8 cellular contexts compared by ENCODE assay signal in genomic region chr11:69674886-69675714, GRCh38. TPM values are rescaled to one million over a fixed set of nuclear protein-coding genes. Genes with fewer than 3 reads are reported as not detected.
DNase-seq lines count a peak whose midpoint lies in the region; ATAC-seq and TF ChIP-seq lines count a peak whose summit lies in the region.

Gene LTO1, minus strand, starts transcription at chr11:69675353. Its CDS starts 114 bp downstream, at chr11:69675239.

- peak within 1 kb of the TSS; percentile 95 for H3K27ac Mint-ChIP-seq in activated T-helper 17 cell treated with anti-CD3 and anti-CD28 coated beads, Interleukin-2, amount 50 U/mL, for 72 hours
- H3K27ac Mint-ChIP-seq in naive thymus-derived CD4-positive, alpha-beta T cell: peak within 1 kb of the TSS; percentile 82 to 95 (median 92)
- H3K27ac Mint-ChIP-seq in stimulated activated memory B cell treated with anti-CD40 and anti-IgM and Interleukin-4, amounts not matched to agents 10 μg/mL and 1 μg/mL and 100 μg/mL, for 72 hours: peak within 1 kb of the TSS; percentile 94

- H3K9me2 ChIP-seq in GM23248 (ENCODE audit: insufficient read depth): no peaks in the 10 kb centered on the region

- WGBS in GM23248 (ENCODE audit: low coverage in 1 of 2, low lambda C conversion rate in 2 of 2, missing lambda C conversion rate in 2 of 2), 2 experiments: 1 to 4% methylated on average over 59 to 65 of the region's 72 CpGs

- H3K4me3 ChIP-seq in GM23248: peak within 1 kb of the TSS; percentile 98
- H3K4me3 ChIP-seq in fibroblast of lung (replicated peaks in 1 of 4; ENCODE audit: control extremely low read depth in 1 of 4, insufficient read depth in 1 of 4, low read depth in 3 of 4, low read length in 4 of 4): peak within 1 kb of the TSS; percentile 76 to 100 (median 96)
- peak within 1 kb of the TSS; percentile 75 for H3K4me3 ChIP-seq in naive thymus-derived CD4-positive, alpha-beta T cell (ENCODE audit: low read length)

- POLR2A ChIA-PET in RWPE1 (lab: Yijun Ruan, JAX; ENCODE audit: low non-redundant PET): no interaction called here
- POLR2A ChIA-PET in naive thymus-derived CD4-positive, alpha-beta T cell (lab: Charles Lee): interaction anchor here (0.6 to 1.8 kb wide), 6 partner anchors 11 to 596 kb away, joined by 3 to 5 read pairs (median 3); partner anchors contain the start of gene FADD

- H3K9ac ChIP-seq in GM23248 (peak within 1 kb of the TSS; percentile 99), fibroblast of lung (ENCODE audit: insufficient read depth, low read length) (peak within 1 kb of the TSS; percentile 99)

- peak; percentile 90 for DNase-seq in DMS79 treated with DMSO at 0.1 percent for 48 hours (lab: John Stamatoyannopoulos, UW)
- peak; percentile 97 for DNase-seq in GM23248
- DNase-seq in LHCN-M2 (ENCODE audit: low read depth): peak; percentile 90
- DNase-seq in RWPE1 (ENCODE audit: low spot score): peak; percentile 96
- DNase-seq in fibroblast of lung (ENCODE audit: low read depth in 2 of 2): peak; percentile 92 to 97
- DNase-seq in naive thymus-derived CD4-positive, alpha-beta T cell: peak; percentile 90 to 97 (median 93)

- in situ Hi-C loops in GM23248 (cut with MboI): no loop called here

- no peaks in the 10 kb centered on the region for H3K27me3 ChIP-seq in GM23248 (replicated peaks; ENCODE audit: insufficient read depth)
- no peaks in the 10 kb centered on the region for H3K27me3 ChIP-seq in fibroblast of lung (ENCODE audit: control insufficient read depth, insufficient read depth, low read length)
- H3K27me3 ChIP-seq in naive thymus-derived CD4-positive, alpha-beta T cell (ENCODE audit: control insufficient read depth in 2 of 2, insufficient read depth in 2 of 2, low read length in 2 of 2): no peaks in the 10 kb centered on the region

- H3F3A ChIP-seq in GM23248 (ENCODE audit: insufficient read depth): peaks cover 24% of the 10 kb centered on the region

- CTCF ChIA-PET in RWPE1 (lab: Yijun Ruan, JAX): interaction anchor here (0.5 to 2.0 kb wide), 5 partner anchors 32 to 574 kb away, joined by 3 to 12 read pairs (median 3); no protein-coding TSS in a partner anchor
- CTCF ChIA-PET in naive thymus-derived CD4-positive, alpha-beta T cell (lab: Charles Lee): interaction anchor here (0.6 to 0.7 kb wide), 2 partner anchors 123 to 1147 kb away, joined by 6 to 7 read pairs; no protein-coding TSS in a partner anchor

- H3K27ac ChIP-seq in GM23248 (peak within 1 kb of the TSS; percentile 98), RWPE1 (peak within 1 kb of the TSS; percentile 87), fibroblast of lung (ENCODE audit: insufficient read depth, low read length) (peak within 1 kb of the TSS; percentile 99)
- peak within 1 kb of the TSS; percentile 85 for H3K27ac ChIP-seq in naive thymus-derived CD4-positive, alpha-beta T cell (ENCODE audit: low read depth, low read length)

- peak within 1 kb of the TSS; percentile 92 for H3K4me3 Mint-ChIP-seq in activated T-helper 17 cell treated with anti-CD3 and anti-CD28 coated beads, Interleukin-2, amount 50 U/mL, for 72 hours
- H3K4me3 Mint-ChIP-seq in naive thymus-derived CD4-positive, alpha-beta T cell: peak within 1 kb of the TSS; percentile 91 to 97 (median 94)
- H3K4me3 Mint-ChIP-seq in stimulated activated memory B cell treated with anti-CD40 and anti-IgM and Interleukin-4, amounts not matched to agents 10 μg/mL and 1 μg/mL and 100 μg/mL, for 72 hours: peak within 1 kb of the TSS; percentile 99

- H3K36me3 Mint-ChIP-seq in activated T-helper 17 cell treated with anti-CD3 and anti-CD28 coated beads, Interleukin-2, amount 50 U/mL, for 72 hours (ENCODE audit: low read depth): peaks cover 41% of the 10 kb centered on the region
- H3K36me3 Mint-ChIP-seq in naive thymus-derived CD4-positive, alpha-beta T cell: peaks cover 0 to 5% (median 0%) of the 10 kb centered on the region in 5 donors
- H3K36me3 Mint-ChIP-seq in stimulated activated memory B cell treated with anti-CD40 and anti-IgM and Interleukin-4, amounts not matched to agents 10 μg/mL and 1 μg/mL and 100 μg/mL, for 72 hours: peaks cover 23% of the 10 kb centered on the region

- TF ChIP-seq CTCF in RWPE1 (conservative IDR thresholded peaks at IDR 0.05; ENCODE audit: low read depth) (no peak), fibroblast of lung (conservative IDR thresholded peaks at IDR 0.05 in 1 of 2, IDR thresholded peaks at IDR 0.05 in 1 of 2; ENCODE audit: low read depth in 1 of 2, low read length in 2 of 2) (no peak)

- intact Hi-C loops in naive thymus-derived CD4-positive, alpha-beta T cell (cut with micrococcal nuclease): loop anchor here (1.0 to 10.0 kb wide), 8 partner anchors 527 to 1780 kb away; partner anchors contain the start of genes FADD (in 2 of the 2), TPCN2 (in 2 of the 2), DHCR7 (in 1 of the 2) and IGHMBP2 (in 1 of the 2)

- peak; percentile 98 for ATAC-seq in activated T-helper 17 cell treated with anti-CD3 and anti-CD28 coated beads, Interleukin-2, amount 50 U/mL, for 72 hours (replicated peaks)
- peak; percentile 98 for ATAC-seq in naive thymus-derived CD4-positive, alpha-beta T cell
- peak; percentile 98 for ATAC-seq in stimulated activated memory B cell treated with anti-CD40 and anti-IgM and Interleukin-4, amounts not matched to agents 10 μg/mL and 1 μg/mL and 100 μg/mL, for 72 hours

- H3K36me3 ChIP-seq in GM23248 (ENCODE audit: low read depth) (no peaks in the 10 kb centered on the region), fibroblast of lung (ENCODE audit: control insufficient read depth, insufficient read depth, low read length) (no peaks in the 10 kb centered on the region)
- H3K36me3 ChIP-seq in naive thymus-derived CD4-positive, alpha-beta T cell (ENCODE audit: control insufficient read depth in 2 of 3, insufficient read depth in 3 of 3, low read length in 3 of 3): peaks cover 0 to 28% (median 6%) of the 10 kb centered on the region in 3 experiments

- H2AFZ ChIP-seq in GM23248 (peak within 1 kb of the TSS; percentile 97), fibroblast of lung (ENCODE audit: low read length) (peak within 1 kb of the TSS; percentile 85)

- peaks cover 5% of the 10 kb centered on the region for H3K4me1 Mint-ChIP-seq in activated T-helper 17 cell treated with anti-CD3 and anti-CD28 coated beads, Interleukin-2, amount 50 U/mL, for 72 hours
- peaks cover 22 to 43% (median 31%) of the 10 kb centered on the region in 7 donors for H3K4me1 Mint-ChIP-seq in naive thymus-derived CD4-positive, alpha-beta T cell
- peaks cover 44% of the 10 kb centered on the region for H3K4me1 Mint-ChIP-seq in stimulated activated memory B cell treated with anti-CD40 and anti-IgM and Interleukin-4, amounts not matched to agents 10 μg/mL and 1 μg/mL and 100 μg/mL, for 72 hours

- H3K4me2 ChIP-seq in GM23248 (ENCODE audit: unreplicated experiment) (peak within 1 kb of the TSS; percentile 98), fibroblast of lung (ENCODE audit: extremely low read depth, insufficient read depth, low read length) (peak within 1 kb of the TSS; percentile 99)

- H3K27me3 Mint-ChIP-seq in activated T-helper 17 cell treated with anti-CD3 and anti-CD28 coated beads, Interleukin-2, amount 50 U/mL, for 72 hours: no peaks in the 10 kb centered on the region
- H3K27me3 Mint-ChIP-seq in naive thymus-derived CD4-positive, alpha-beta T cell: peaks cover 0 to 13% (median 0%) of the 10 kb centered on the region in 5 donors
- H3K27me3 Mint-ChIP-seq in stimulated activated memory B cell treated with anti-CD40 and anti-IgM and Interleukin-4, amounts not matched to agents 10 μg/mL and 1 μg/mL and 100 μg/mL, for 72 hours: no peaks in the 10 kb centered on the region

- H3K9me3 ChIP-seq in GM23248 (ENCODE audit: low read depth) (no peaks in the 10 kb centered on the region), fibroblast of lung (ENCODE audit: control insufficient read depth, insufficient read depth, low read depth, low read length) (no peaks in the 10 kb centered on the region)
- H3K9me3 ChIP-seq in naive thymus-derived CD4-positive, alpha-beta T cell (ENCODE audit: control insufficient read depth in 2 of 3, low read length in 3 of 3): no peaks in the 10 kb centered on the region

- H3K4me1 ChIP-seq in GM23248 (ENCODE audit: insufficient read depth) (peaks cover 13% of the 10 kb centered on the region), fibroblast of lung (ENCODE audit: control insufficient read depth, extremely low read depth, insufficient read depth, low read length) (peaks cover 7% of the 10 kb centered on the region)
- peaks cover 15 to 19% of the 10 kb centered on the region in 2 donors for H3K4me1 ChIP-seq in naive thymus-derived CD4-positive, alpha-beta T cell (ENCODE audit: control insufficient read depth in 2 of 2, insufficient read depth in 2 of 2, low read length in 2 of 2)

- H4K20me1 ChIP-seq in GM23248 (ENCODE audit: insufficient read depth): no peaks in the 10 kb centered on the region
- H4K20me1 ChIP-seq in fibroblast of lung (ENCODE audit: control insufficient read depth, extremely low read depth, insufficient read depth, low read length): no peaks in the 10 kb centered on the region

- H3K79me2 ChIP-seq in GM23248 (ENCODE audit: insufficient read depth) (peaks cover 34% of the 10 kb centered on the region), fibroblast of lung (ENCODE audit: control insufficient read depth, insufficient read depth, low read length) (peaks cover 27% of the 10 kb centered on the region)

- no peaks in the 10 kb centered on the region for H3K9me3 Mint-ChIP-seq in activated T-helper 17 cell treated with anti-CD3 and anti-CD28 coated beads, Interleukin-2, amount 50 U/mL, for 72 hours
- no peaks in the 10 kb centered on the region for H3K9me3 Mint-ChIP-seq in naive thymus-derived CD4-positive, alpha-beta T cell
- H3K9me3 Mint-ChIP-seq in stimulated activated memory B cell treated with anti-CD40 and anti-IgM and Interleukin-4, amounts not matched to agents 10 μg/mL and 1 μg/mL and 100 μg/mL, for 72 hours: no peaks in the 10 kb centered on the region

RNA-seq across cellular contexts. Expression of gene LTO1, which starts in this region (rescaled TPM):
- 20.6 and 37.3 TPM in 2 replicates for total RNA-seq in GM23248 (2014; rRNA removed; shearing (Covaris generic))
- polyA plus RNA-seq in GM23248 (2016; fragmentation: Nextera tagmentation; extraction: Ambion mirVana) (25.5 and 26.2 TPM in 2 replicates), fibroblast of lung (18.1 and 19.5 TPM in 2 replicates)
- total RNA-seq in LHCN-M2 (2014; rRNA removed) (16.8 and 21.9 TPM in 2 replicates), fibroblast of lung (20.3 and 25.4 TPM in 2 replicates)
- polyA plus RNA-seq in LHCN-M2 (2012): 17.9 TPM
- 10 to 100 TPM; 20.4 to 25.6 TPM for total RNA-seq in activated T-helper 17 cell treated with anti-CD3 and anti-CD28 coated beads, Interleukin-2, amount 50 U/mL, for 72 hours
- polyA plus RNA-seq in fibroblast of lung (2012): 14.2 and 15.0 TPM in 2 replicates
- polyA minus RNA-seq in fibroblast of lung (ENCODE audit: low replicate concordance): 4.1 and 5.0 TPM in 2 replicates
- total RNA-seq in naive thymus-derived CD4-positive, alpha-beta T cell: 10 to 100 TPM; 32.8 to 75.6 (median 55.1) TPM
- 10 to 100 TPM; 19.1 to 21.3 TPM for polyA plus RNA-seq in naive thymus-derived CD4-positive, alpha-beta T cell

Comparison
In these comparisons a context has a peak if more than half of its experiments do, and no peak if none do; other contexts are left out.
1. Peak in every context shown above with its lines: DNase-seq, ATAC-seq, H3K4me3 ChIP-seq and H3K27ac ChIP-seq.